20 cellular contexts compared by ENCODE assay signal in genomic region chr3:2838533-2839157, GRCh38.
DNase-seq lines count a peak whose midpoint lies in the region; TF ChIP-seq lines count a peak whose summit lies in the region.
"Had no signal": no experiment of that assay in that cellular context is flagged by ENCODE, and none has a peak within 500 bp of the region (broad histone marks: within the 10 kb centered on the region; RNA-seq: fewer than 3 reads in every experiment).

No MANE protein-coding gene starts in this region.

- H3K9me3 Mint-ChIP-seq in nephron progenitor cell: peaks cover 4% of the 10 kb centered on the region
- H3K9me3 Mint-ChIP-seq: H9 had no signal

- TF ChIP-seq CTCF in BE2C (IDR thresholded peaks at IDR 0.05; ENCODE audit: low read depth, low read length) (no peak), nephron progenitor cell (IDR thresholded peaks at IDR 0.05) (no peak)

- no peaks in the 10 kb centered on the region for H3K27me3 Mint-ChIP-seq in nephron progenitor cell (ENCODE audit: low read depth, poor library complexity)
- H3K27me3 Mint-ChIP-seq: B cell; CD4-positive, CD25-positive, alpha-beta regulatory T cell had no signal

- H3K27ac Mint-ChIP-seq in nephron progenitor cell: peak overlapping the region; percentile 22
- H3K27ac Mint-ChIP-seq: B cell; CD4-positive, CD25-positive, alpha-beta regulatory T cell; H9 had no signal

- H3K27me3 ChIP-seq in BE2C: no peaks in the 10 kb centered on the region

- H3K9me3 ChIP-seq in BE2C: no peaks in the 10 kb centered on the region

- peak overlapping the region; percentile 5 for H3K4me3 Mint-ChIP-seq in nephron progenitor cell
- H3K4me3 Mint-ChIP-seq: B cell; CD4-positive, CD25-positive, alpha-beta regulatory T cell; H9 had no signal

- H3K4me3 ChIP-seq in BE2C (ENCODE audit: low read depth, low read length): no peak overlapping the region

- peak; percentile 60 for DNase-seq in NCI-H2171 treated with DMSO at 0.1 percent for 48 hours (lab: John Stamatoyannopoulos, UW)
- no peak for DNase-seq in NCI-H2171 (lab: John Stamatoyannopoulos, UW)
- DNase-seq in BE2C: peak; percentile 8
- peak; percentile 6 for DNase-seq in dedifferentiated amniotic fluid mesenchymal stem cell (ENCODE audit: extremely low spot score)
- peak; percentile 3 for DNase-seq in nephron progenitor cell
- no peak for DNase-seq in stimulated activated CD4-positive, alpha-beta T cell treated with anti-CD3 and anti-CD28 coated beads, Interleukin-4, amount 100 ng/mL, for 1 hour
- no peak for DNase-seq in stimulated activated CD4-positive, alpha-beta T cell treated with anti-CD3 and anti-CD28 coated beads, Interleukin-4, amount 100 ng/mL, for 24 hours
- no peak for DNase-seq in HUDEP-2 (lab: John Stamatoyannopoulos, UW; ENCODE audit: unreplicated experiment in 76 of 76)
- DNase-seq: 8988T; CD4-positive, CD25-positive, alpha-beta regulatory T cell; COR-L47; DMS153; GDM1; H9; KG1; NCI-H1417 treated with DMSO at 0.1 percent for 48 hours; NCI-H187 treated with DMSO at 0.1 percent for 48 hours; NCI-H446; NCI-H748 treated with DMSO at 0.1 percent for 48 hours had no signal

- peaks cover 33% of the 10 kb centered on the region for H3K4me1 Mint-ChIP-seq in nephron progenitor cell
- H3K4me1 Mint-ChIP-seq: B cell; CD4-positive, CD25-positive, alpha-beta regulatory T cell had no signal

- H3K36me3 Mint-ChIP-seq in nephron progenitor cell (ENCODE audit: low read depth): no peaks in the 10 kb centered on the region
- H3K36me3 Mint-ChIP-seq: CD4-positive, CD25-positive, alpha-beta regulatory T cell had no signal

- H3K4me1 ChIP-seq in BE2C: peaks cover 3% of the 10 kb centered on the region

- H3K36me3 ChIP-seq in BE2C: no peaks in the 10 kb centered on the region

Comparison
In these comparisons a context has a peak if more than half of its experiments do, and no peak if none do; other contexts are left out.
1. DNase-seq: peak in NCI-H2171 treated with DMSO at 0.1 percent for 48 hours (single experiment), BE2C (single experiment), dedifferentiated amniotic fluid mesenchymal stem cell (single experiment) and nephron progenitor cell (single experiment); none in NCI-H2171 (single experiment), stimulated activated CD4-positive, alpha-beta T cell treated with anti-CD3 and anti-CD28 coated beads, Interleukin-4, amount 100 ng/mL, for 1 hour (single experiment), stimulated activated CD4-positive, alpha-beta T cell treated with anti-CD3 and anti-CD28 coated beads, Interleukin-4, amount 100 ng/mL, for 24 hours (single experiment) and HUDEP-2 (0 of 76).